ENCODE assay signal across 20 cellular contexts in the genomic region with DNA sequence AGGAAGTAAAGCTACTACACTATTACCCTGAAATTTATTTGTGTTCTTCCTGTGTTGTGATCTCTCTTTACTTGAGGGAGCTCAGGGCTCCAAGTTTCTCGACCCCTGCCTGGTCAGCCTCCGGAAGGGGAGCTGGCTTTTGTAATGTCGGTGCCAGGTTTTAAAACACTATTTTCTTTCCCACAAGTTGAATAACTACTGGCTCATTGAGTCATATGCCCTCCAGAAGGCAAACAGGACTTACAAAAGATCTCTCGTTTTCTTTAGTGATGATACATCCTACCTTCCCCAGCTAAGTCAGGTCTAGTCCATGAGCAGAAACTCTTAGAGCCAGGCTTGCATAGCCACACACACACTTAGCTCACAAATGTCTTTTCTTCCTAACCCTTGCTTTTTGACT.
DNase-seq lines count a peak whose midpoint lies in the region; ATAC-seq, FAIRE-seq and TF ChIP-seq lines count a peak whose summit lies in the region.
"Had no signal": no experiment of that assay in that cellular context is flagged by ENCODE, and none has a peak within 500 bp of the region (broad histone marks: within the 10 kb centered on the region; RNA-seq: fewer than 3 reads in every experiment).

No MANE protein-coding gene starts in this region.

- peak overlapping the region; percentile 41 for H2AFZ ChIP-seq in endothelial cell of umbilical vein (ENCODE audit: low read depth, low read length)

- H3K9me3 ChIP-seq in BLaER1, result no peaks in the 10 kb centered on the region
- H3K9me3 ChIP-seq in SJSA1 (replicated peaks), result no peaks in the 10 kb centered on the region
- no peaks in the 10 kb centered on the region for H3K9me3 ChIP-seq in endothelial cell of umbilical vein (replicated peaks; ENCODE audit: control insufficient read depth, insufficient read depth, low read length)
- H3K9me3 ChIP-seq in mesodermal cell (ENCODE audit: control insufficient read depth, low read length), result no peaks in the 10 kb centered on the region
- H3K9me3 ChIP-seq: tibial artery had no signal

- POLR2A ChIA-PET in endothelial cell of umbilical vein (lab: Charles Lee), result interaction anchor here (1.5 kb wide), 1 partner anchor 209 kb away, joined by 5 read pairs; a partner anchor contains a TSS

- H3K36me3 ChIP-seq in BLaER1, result no peaks in the 10 kb centered on the region
- no peaks in the 10 kb centered on the region for H3K36me3 ChIP-seq in SJSA1
- H3K36me3 ChIP-seq in endothelial cell of umbilical vein (ENCODE audit: control insufficient read depth in 2 of 2, extremely low read depth in 1 of 2, insufficient read depth in 2 of 2, low read length in 2 of 2), result no peaks in the 10 kb centered on the region
- no peaks in the 10 kb centered on the region for H3K36me3 ChIP-seq in mesodermal cell (ENCODE audit: control insufficient read depth, insufficient read depth, low read length)
- H3K36me3 ChIP-seq: tibial artery had no signal

- intact Hi-C loops in endothelial cell of umbilical vein (cut with micrococcal nuclease), result loop anchor here (1.0 to 5.0 kb wide), 3 partner anchors 155 to 1068 kb away; no protein-coding TSS in a partner anchor

- BruUV-seq in endothelial cell of umbilical vein (replicated peaks; lab: Mats Ljungman, UMichigan), result no TSS peak

- peak; percentile 35 for TF ChIP-seq POLR2A in endothelial cell of umbilical vein (IDR thresholded peaks at IDR 0.05; ENCODE audit: low read depth, low read length)

- H3K27ac ChIP-seq in BLaER1 (no peak overlapping the region), SJSA1 (peak overlapping the region; percentile 48), endothelial cell of umbilical vein (ENCODE audit: insufficient read depth, low read depth, low read length) (peak overlapping the region; percentile 68), mesodermal cell (ENCODE audit: low read depth, low read length, severe bottlenecking) (peak overlapping the region; percentile 58)
- H3K27ac ChIP-seq: tibial artery had no signal

- peak; percentile 81 for FAIRE-seq in endothelial cell of umbilical vein (lab: Jason Lieb, UNC)
- FAIRE-seq: colon had no signal

- H3K9me1 ChIP-seq in endothelial cell of umbilical vein (replicated peaks; ENCODE audit: control insufficient read depth, extremely low read depth, insufficient read depth, low read length), result no peaks in the 10 kb centered on the region

- H4K20me1 ChIP-seq in BLaER1, result no peaks in the 10 kb centered on the region
- no peaks in the 10 kb centered on the region for H4K20me1 ChIP-seq in endothelial cell of umbilical vein (replicated peaks; ENCODE audit: control insufficient read depth, extremely low read depth, insufficient read depth, low read length)

- CTCF ChIA-PET in endothelial cell of umbilical vein (lab: Charles Lee), result interaction anchor here (0.7 to 2.0 kb wide), 11 partner anchors 13 to 1314 kb away, joined by 3 to 14 read pairs (median 3); no protein-coding TSS in a partner anchor

- DNase-seq in SJSA1 (ENCODE audit: low read depth in 1 of 2, low spot score in 2 of 2) (peak; percentile 52 to 61), endothelial cell of umbilical vein (ENCODE audit: low read depth, low spot score) (peak; percentile 95), cerebellar cortex (ENCODE audit: low spot score) (no peak), UCSD-AML1 (lab: John Stamatoyannopoulos, UW; ENCODE audit: unreplicated experiment) (no peak)
- DNase-seq: activated CD4-positive, alpha-beta T cell treated with anti-CD3 and anti-CD28 coated beads, Interleukin-2, amount 10 ng/mL, durations not matched to agents 24 days and 14 days; activated T-cell treated with anti-CD3 and anti-CD28 coated beads, Interleukin-2, amount 50 U/mL, for 1 hour; DMS 273 treated with DMSO at 0.1 percent for 48 hours; left ventricle myocardium superior; naive thymus-derived CD8-positive, alpha-beta T cell; NCI-H82; retina; stimulated activated CD4-positive, alpha-beta T cell treated with anti-CD3 and anti-CD28 coated beads, Interleukin-2, amount 100 ng/mL, for 48 hours; stimulated activated CD8-positive, alpha-beta memory T cell treated with anti-CD3 and anti-CD28 coated beads, Interleukin-4, amount 100 ng/mL, for 48 hours; tibial artery had no signal

- H3K4me2 ChIP-seq in BLaER1 (0 out of 2 replicates have a peak overlapping the region, but pooled peaks have one; percentile 18), endothelial cell of umbilical vein (ENCODE audit: insufficient read depth, low read length) (peak overlapping the region; percentile 69)

- no peak for TF ChIP-seq CTCF in endothelial cell of umbilical vein (IDR thresholded peaks at IDR 0.05; ENCODE audit: extremely low read depth in 1 of 2, insufficient read depth in 1 of 2, low read depth in 1 of 2, low read length in 2 of 2)

- ATAC-seq in HG02885 (IDR thresholded peaks at IDR 0.05; ENCODE audit: poor library complexity, unreplicated experiment) (no peak), HG02588 (IDR thresholded peaks at IDR 0.05; ENCODE audit: unreplicated experiment) (no peak)
- ATAC-seq: left ventricle myocardium superior; naive thymus-derived CD8-positive, alpha-beta T cell; Right ventricle myocardium inferior had no signal

- H3K9ac ChIP-seq in BLaER1 (no peak overlapping the region), endothelial cell of umbilical vein (replicated peaks; ENCODE audit: extremely low read depth, insufficient read depth, low read length) (no peak overlapping the region)

- WGBS in mesodermal cell (ENCODE audit: insufficient coverage in 2 of 2), 2 experiments, result 58 to 78% methylated on average over 4 of the region's 4 CpGs

- dilution Hi-C loops in endothelial cell of umbilical vein (cut with MboI; ENCODE audit: extremely low pct_ligation_motif_present, low sequenced_read_pairs), result no loop called here

- H3K4me3 ChIP-seq in BLaER1 (no peak overlapping the region), SJSA1 (no peak overlapping the region), endothelial cell of umbilical vein (replicated peaks in 1 of 3; ENCODE audit: insufficient read depth in 1 of 3, low read depth in 1 of 3, low read length in 3 of 3) (peak overlapping the region in 1 of 3 experiments; percentile 35), mesodermal cell (ENCODE audit: extremely low read depth, insufficient read depth, low read length, poor library complexity, severe bottlenecking) (no peak overlapping the region)
- H3K4me3 ChIP-seq: tibial artery had no signal

- H3K27me3 ChIP-seq in BLaER1 (no peaks in the 10 kb centered on the region), SJSA1 (replicated peaks) (no peaks in the 10 kb centered on the region), endothelial cell of umbilical vein (ENCODE audit: control insufficient read depth in 2 of 2, insufficient read depth in 2 of 2, low read length in 2 of 2) (no peaks in the 10 kb centered on the region)
- H3K27me3 ChIP-seq: tibial artery had no signal

- H3K4me1 ChIP-seq in BLaER1 (peaks cover 6% of the 10 kb centered on the region; the same call in 1 of the 2 replicates), SJSA1 (replicated peaks) (peaks cover 48% of the 10 kb centered on the region), endothelial cell of umbilical vein (ENCODE audit: control insufficient read depth, extremely low read depth, insufficient read depth, low read length) (peaks cover 25% of the 10 kb centered on the region), mesodermal cell (ENCODE audit: control insufficient read depth, insufficient read depth, low read length, poor library complexity, severe bottlenecking) (peaks cover 29% of the 10 kb centered on the region)
- H3K4me1 ChIP-seq: tibial artery had no signal

- no peaks in the 10 kb centered on the region for H3K79me2 ChIP-seq in endothelial cell of umbilical vein (ENCODE audit: control insufficient read depth, insufficient read depth, low read length)

TF ChIP-seq in endothelial cell of umbilical vein, 7 proteins besides CTCF, POLR2A, EP300 and RAD21:
- TF ChIP-seq JUN (IDR thresholded peaks at IDR 0.05; ENCODE audit: borderline replicate concordance, insufficient read depth, insufficient read length, low read depth) (no peak), EZH2 (IDR thresholded peaks at IDR 0.05; ENCODE audit: borderline replicate concordance, low read depth, low read length, severe bottlenecking) (no peak), FOS (IDR thresholded peaks at IDR 0.05; ENCODE audit: borderline replicate concordance, insufficient read depth, low read length) (peak; percentile 71), GATA2 (IDR thresholded peaks at IDR 0.05; ENCODE audit: insufficient read depth, insufficient read length, low read depth, low read length) (peak; percentile 48), POLR2AphosphoS5 (IDR thresholded peaks at IDR 0.05; ENCODE audit: insufficient read depth, low read depth, low read length) (peak; percentile 27)

Comparison
In these comparisons a context has a peak if more than half of its experiments do, and no peak if none do; other contexts are left out.
1. DNase-seq: peak in SJSA1 (2 of 2) and endothelial cell of umbilical vein (single experiment); none in cerebellar cortex (single experiment) and UCSD-AML1 (single experiment).